ENCODE assay signal across 27 cellular contexts in the genomic region with DNA sequence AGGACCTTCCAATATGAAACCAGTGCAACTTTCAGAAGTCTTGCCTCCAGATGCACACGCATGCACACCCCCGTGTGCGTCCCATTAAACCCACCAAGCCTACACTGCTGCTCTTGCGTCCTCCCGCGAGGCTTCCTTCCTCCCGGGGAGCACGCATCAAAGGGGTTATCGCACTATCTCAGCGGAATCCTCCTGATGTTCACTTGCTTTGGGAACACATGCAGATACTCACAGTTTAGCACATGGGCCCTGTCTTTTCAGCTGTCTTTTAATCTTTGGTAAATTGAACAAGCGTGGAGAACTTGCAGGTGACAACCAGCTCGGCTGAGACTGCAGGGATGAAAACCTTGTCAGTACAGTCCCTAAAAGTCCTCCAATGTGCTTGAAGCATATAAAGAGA.
"Had no signal": no experiment of that assay in that cellular context is flagged by ENCODE, and none has a peak within 500 bp of the region (broad histone marks: within the 10 kb centered on the region; RNA-seq: fewer than 3 reads in every experiment).

No MANE protein-coding gene starts in this region.

- H3K9me3 Mint-ChIP-seq: nephron had no signal

- H3K27me3 ChIP-seq: dorsolateral prefrontal cortex, gastrocnemius medialis, hepatocyte, right lobe of liver, testis, tibial artery had no signal

- H3K4me3 Mint-ChIP-seq: memory B cell; mesothelial cell of epicardium; naive thymus-derived CD4-positive, alpha-beta T cell; nephron; type B pancreatic cell had no signal

- H3K9me3 ChIP-seq: gastrocnemius medialis, mucosa of descending colon, right lobe of liver, testis, tibial artery had no signal

- H3K4me1 Mint-ChIP-seq: naive thymus-derived CD4-positive, alpha-beta T cell had no signal

- DNase-seq: dorsolateral prefrontal cortex; effector CD4-positive, alpha-beta T cell; foreskin fibroblast; gastrocnemius medialis; head of caudate nucleus; kidney; mucosa of descending colon; naive thymus-derived CD4-positive, alpha-beta T cell; right lobe of liver; stimulated activated CD4-positive, alpha-beta T cell treated with anti-CD3 and anti-CD28 coated beads, Interleukin-12 subunit alpha, Interleukin-12 subunit beta, amount 100 ng/mL, for 4 hours; stimulated activated CD4-positive, alpha-beta T cell treated with anti-CD3 and anti-CD28 coated beads, Interleukin-1b, Interleukin-23, amount 100 ng/mL, for 48 hours; stimulated activated CD4-positive, alpha-beta T cell treated with anti-CD3 and anti-CD28 coated beads, Interleukin-4, amount 100 ng/mL, for 1 hour; stimulated activated CD8-positive, alpha-beta memory T cell treated with anti-CD3 and anti-CD28 coated beads, Interleukin-4, amount 100 ng/mL, for 48 hours; stimulated activated naive CD4-positive, alpha-beta T cell; substantia nigra; testis; tibial artery had no signal

- ATAC-seq: left lobe of liver; mucosa of descending colon; naive thymus-derived CD4-positive, alpha-beta T cell; right lobe of liver had no signal

- H3K27ac Mint-ChIP-seq: memory B cell; mesothelial cell of epicardium; naive thymus-derived CD4-positive, alpha-beta T cell; nephron; progenitor cell of endocrine pancreas; type B pancreatic cell had no signal

- H3K27ac ChIP-seq: dorsolateral prefrontal cortex, gastrocnemius medialis, hepatocyte, parathyroid adenoma, right lobe of liver, testis, tibial artery had no signal

- H3K27me3 Mint-ChIP-seq: type B pancreatic cell had no signal

- H2AFZ ChIP-seq: hepatocyte, parathyroid adenoma had no signal

- H3K4me1 ChIP-seq: gastrocnemius medialis, parathyroid adenoma, right lobe of liver, testis, tibial artery had no signal

- H3K36me3 ChIP-seq: gastrocnemius medialis, right lobe of liver, tibial artery had no signal

- H3K4me3 ChIP-seq: dorsolateral prefrontal cortex, gastrocnemius medialis, hepatocyte, lung, mucosa of descending colon, right lobe of liver, smooth muscle cell, testis, tibial artery had no signal

- H3K9ac ChIP-seq: parathyroid adenoma had no signal

- H3K4me2 ChIP-seq: hepatocyte, smooth muscle cell had no signal
